ENCODE assay signal across 8 cellular contexts in genomic region chr7:97835296-97836138, GRCh38. TPM values are rescaled to one million over a fixed set of nuclear protein-coding genes. Genes with fewer than 3 reads are reported as not detected.
DNase-seq lines count a peak whose midpoint lies in the region; ATAC-seq, FAIRE-seq and TF ChIP-seq lines count a peak whose summit lies in the region.

No MANE protein-coding gene starts in this region.

- H3K36me3 ChIP-seq in KMS-11 (ENCODE audit: insufficient read depth) (no peaks in the 10 kb centered on the region), upper lobe of right lung (no peaks in the 10 kb centered on the region)

- no peak overlapping the region for H3K4me3 Mint-ChIP-seq in activated T-helper 17 cell treated with anti-CD3 and anti-CD28 coated beads, Interleukin-2, amount 50 U/mL, for 72 hours
- H3K4me3 Mint-ChIP-seq in osteocyte (ENCODE audit: unreplicated experiment) = no peak overlapping the region

- H2AFZ ChIP-seq in KMS-11 (ENCODE audit: low read depth) = peak overlapping the region; percentile 46; the same call in 1 of the 2 replicates

- no peaks in the 10 kb centered on the region for H3K9me3 ChIP-seq in upper lobe of right lung

- H4K20me1 ChIP-seq in KMS-11 (ENCODE audit: insufficient read depth) = no peaks in the 10 kb centered on the region

- H3K79me2 ChIP-seq in KMS-11 (ENCODE audit: insufficient read depth, low read depth) = no peaks in the 10 kb centered on the region

- no peak overlapping the region for H3K27ac ChIP-seq in KMS-11
- no peak overlapping the region for H3K27ac ChIP-seq in upper lobe of right lung

- H3K4me3 ChIP-seq in KMS-11 (IDR thresholded peaks at IDR 0.05; ENCODE audit: insufficient read depth, low read depth, low read length) (no peak overlapping the region), foreskin fibroblast (ENCODE audit: low read depth in 1 of 2, low read length in 2 of 2) (no peak overlapping the region), upper lobe of right lung (no peak overlapping the region)

- no peaks in the 10 kb centered on the region for H3K9me3 Mint-ChIP-seq in activated T-helper 17 cell treated with anti-CD3 and anti-CD28 coated beads, Interleukin-2, amount 50 U/mL, for 72 hours
- no peaks in the 10 kb centered on the region for H3K9me3 Mint-ChIP-seq in osteocyte (ENCODE audit: unreplicated experiment)

- DNase-seq in DMS153 treated with DMSO at 0.1 percent for 48 hours (lab: John Stamatoyannopoulos, UW; ENCODE audit: unreplicated experiment) = peak; percentile 47
- peak; percentile 42 for DNase-seq in RCC 7860 (ENCODE audit: low spot score)
- DNase-seq in foreskin fibroblast = peak; percentile 34 to 78
- no peak for DNase-seq in osteocyte (ENCODE audit: extremely low spot score, unreplicated experiment)
- no peak for DNase-seq in upper lobe of right lung

- intact Hi-C loops in upper lobe of right lung (cut with DNase I) = no loop called here

- no peak overlapping the region for H3K9ac ChIP-seq in KMS-11

- TF ChIP-seq CTCF in KMS-11 (conservative IDR thresholded peaks at IDR 0.05; ENCODE audit: low read depth, low read length) (peak; percentile 85), foreskin fibroblast (IDR thresholded peaks at IDR 0.05; ENCODE audit: low read depth, low read length) (peak; percentile 60), osteocyte (IDR thresholded peaks at IDR 0.05) (peak; percentile 78), upper lobe of right lung (IDR thresholded peaks at IDR 0.05) (peak; percentile 69)

- H3K4me2 ChIP-seq in KMS-11 = no peak overlapping the region

- H3K27me3 ChIP-seq in KMS-11 (ENCODE audit: insufficient read depth, low read depth) = no peaks in the 10 kb centered on the region
- peaks cover 7% of the 10 kb centered on the region for H3K27me3 ChIP-seq in upper lobe of right lung

- H3K4me1 Mint-ChIP-seq in activated T-helper 17 cell treated with anti-CD3 and anti-CD28 coated beads, Interleukin-2, amount 50 U/mL, for 72 hours = peaks cover 4% of the 10 kb centered on the region
- H3K4me1 Mint-ChIP-seq in osteocyte (ENCODE audit: unreplicated experiment) = no peaks in the 10 kb centered on the region

- H3K27me3 Mint-ChIP-seq in activated T-helper 17 cell treated with anti-CD3 and anti-CD28 coated beads, Interleukin-2, amount 50 U/mL, for 72 hours = peaks cover 37% of the 10 kb centered on the region
- H3K27me3 Mint-ChIP-seq in osteocyte (ENCODE audit: unreplicated experiment) = peaks cover 62% of the 10 kb centered on the region

- H3K4me1 ChIP-seq in KMS-11 (ENCODE audit: low read depth, poor library complexity, severe bottlenecking) (no peaks in the 10 kb centered on the region), upper lobe of right lung (no peaks in the 10 kb centered on the region)

- ATAC-seq in GM21423 (IDR thresholded peaks at IDR 0.05; ENCODE audit: unreplicated experiment) (peak; percentile 67), upper lobe of right lung (peak; percentile 86)
- ATAC-seq in activated T-helper 17 cell treated with anti-CD3 and anti-CD28 coated beads, Interleukin-2, amount 50 U/mL, for 72 hours (replicated peaks) = peak; percentile 64

- peak; percentile 67 for FAIRE-seq in RCC 7860 (lab: Jason Lieb, UNC)

- no peaks in the 10 kb centered on the region for H3K36me3 Mint-ChIP-seq in activated T-helper 17 cell treated with anti-CD3 and anti-CD28 coated beads, Interleukin-2, amount 50 U/mL, for 72 hours (ENCODE audit: low read depth)
- no peaks in the 10 kb centered on the region for H3K36me3 Mint-ChIP-seq in osteocyte (ENCODE audit: unreplicated experiment)

- no peak overlapping the region for H3K27ac Mint-ChIP-seq in activated T-helper 17 cell treated with anti-CD3 and anti-CD28 coated beads, Interleukin-2, amount 50 U/mL, for 72 hours
- H3K27ac Mint-ChIP-seq in osteocyte (ENCODE audit: unreplicated experiment) = no peak overlapping the region

RNA-seq across cellular contexts. Expression of gene ASNS, which starts 36.7 kb away (rescaled TPM):
- total RNA-seq in activated T-helper 17 cell treated with anti-CD3 and anti-CD28 coated beads, Interleukin-2, amount 50 U/mL, for 72 hours = 10 to 100 TPM; 61.5 to 88.5 TPM
- 137 and 156 TPM in 2 replicates for total RNA-seq in osteocyte
- 15.7 TPM for total RNA-seq in upper lobe of right lung

Comparison
In these comparisons a context has a peak if more than half of its experiments do, and no peak if none do; other contexts are left out.
1. DNase-seq: peak in DMS153 treated with DMSO at 0.1 percent for 48 hours (single experiment), RCC 7860 (single experiment) and foreskin fibroblast (2 of 2); none in osteocyte (single experiment) and upper lobe of right lung (single experiment).
2. Peak in every context shown above with its lines, with median percentiles within 50 percentile points of each other: ATAC-seq and CTCF ChIP-seq.